Comparison of ENCODE assay signal across 6 cellular contexts in genomic region chr11:62671272-62671603, GRCh38. TPM values are rescaled to one million over a fixed set of nuclear protein-coding genes. Genes with fewer than 3 reads are reported as not detected.
DNase-seq lines count a peak whose midpoint lies in the region; TF ChIP-seq lines count a peak whose summit lies in the region.

No MANE protein-coding gene starts in this region.

- intact Hi-C loops in dorsolateral prefrontal cortex (cut with DNase I), result loop anchor here (5.0 to 10.0 kb wide), 2 partner anchors 36 to 276 kb away; partner anchors contain the start of genes BSCL2 (in 1 of the 2) and GNG3 (in 1 of the 2)

- peak in 2 of 56 donors; percentile 17 to 24 for TF ChIP-seq CTCF in dorsolateral prefrontal cortex (IDR thresholded peaks at IDR 0.05 in 54 of 56, conservative IDR thresholded peaks at IDR 0.05 in 2 of 56; ENCODE audit: low read depth in 1 of 56, partially characterized antibody in 56 of 56)

- DNase-seq in COLO668 (lab: John Stamatoyannopoulos, UW; ENCODE audit: unreplicated experiment) (peak; percentile 66), dorsolateral prefrontal cortex (no peak), NCI-H1417 (lab: John Stamatoyannopoulos, UW) (no peak)
- no peak for DNase-seq in Jurkat, Clone E6-1 (ENCODE audit: low read depth, low spot score)
- DNase-seq in activated CD4-positive, CD25-positive, alpha-beta regulatory T cell (lab: John Stamatoyannopoulos, UW), result no peak

- H3K4me3 ChIP-seq in Jurkat, Clone E6-1 (ENCODE audit: low read length), result peak overlapping the region; percentile 95
- H3K4me3 ChIP-seq in dorsolateral prefrontal cortex (peak overlapping the region; percentile 53 to 99 (median 79)), rectal smooth muscle tissue (ENCODE audit: low read length) (peak overlapping the region; percentile 90)

- H3K4me1 ChIP-seq in rectal smooth muscle tissue (ENCODE audit: control insufficient read depth, insufficient read depth, low read length), result peaks cover 17% of the 10 kb centered on the region

- peak overlapping the region; percentile 95 for H3K9ac ChIP-seq in rectal smooth muscle tissue (ENCODE audit: low read length)

- no peaks in the 10 kb centered on the region for H3K27me3 ChIP-seq in dorsolateral prefrontal cortex
- H3K27me3 ChIP-seq in rectal smooth muscle tissue (ENCODE audit: control insufficient read depth, insufficient read depth, low read length), result no peaks in the 10 kb centered on the region

- H3K36me3 ChIP-seq in rectal smooth muscle tissue (ENCODE audit: control insufficient read depth, insufficient read depth, low read length), result peaks cover 15% of the 10 kb centered on the region

- peak overlapping the region; percentile 44 to 97 (median 92) for H3K27ac ChIP-seq in dorsolateral prefrontal cortex
- peak overlapping the region; percentile 91 for H3K27ac ChIP-seq in rectal smooth muscle tissue (ENCODE audit: low read depth, low read length)

RNA-seq across cellular contexts. Expression of gene UQCC3, which starts 0.2 kb away (rescaled TPM):
- 11.6 TPM for polyA plus RNA-seq in Jurkat, Clone E6-1 (2012; ENCODE audit: insufficient read depth, insufficient read length)
- 1 to 10 TPM; 3.8 to 9.7 (median 6.4) TPM for total RNA-seq in dorsolateral prefrontal cortex

RNA-seq across cellular contexts. Expression of gene LBHD1, which starts 0.8 kb away (rescaled TPM):
- polyA plus RNA-seq in Jurkat, Clone E6-1 (2012; ENCODE audit: insufficient read depth, insufficient read length), result 31.7 TPM
- 10 to 100 TPM in 1 of 120 experiments, 1 to 10 TPM in 119; 1.5 to 11.0 (median 4.6) TPM for total RNA-seq in dorsolateral prefrontal cortex

RNA-seq across cellular contexts. Expression of gene CSKMT, which starts 6.1 kb away (rescaled TPM):
- polyA plus RNA-seq in Jurkat, Clone E6-1 (2012; ENCODE audit: insufficient read depth, insufficient read length), result 18.9 TPM
- total RNA-seq in dorsolateral prefrontal cortex, result 10 to 100 TPM in 15 of 120 experiments, 1 to 10 TPM in 105; 2.4 to 16.1 (median 6.8) TPM

RNA-seq across cellular contexts. Expression of gene C11orf98, which starts 6.2 kb away (rescaled TPM):
- polyA plus RNA-seq in Jurkat, Clone E6-1 (2012; ENCODE audit: insufficient read depth, insufficient read length), result 187 TPM
- 10 to 100 TPM; 26.5 to 49.6 (median 37.5) TPM for total RNA-seq in dorsolateral prefrontal cortex

RNA-seq across cellular contexts. Expression of gene UBXN1, which starts 7.6 kb away (rescaled TPM):
- polyA plus RNA-seq in Jurkat, Clone E6-1 (2012; ENCODE audit: insufficient read depth, insufficient read length), result 350 TPM
- 10 to 100 TPM; 50.5 to 93.7 (median 71.1) TPM for total RNA-seq in dorsolateral prefrontal cortex
